8 cellular contexts compared by ENCODE assay signal in the genomic region with DNA sequence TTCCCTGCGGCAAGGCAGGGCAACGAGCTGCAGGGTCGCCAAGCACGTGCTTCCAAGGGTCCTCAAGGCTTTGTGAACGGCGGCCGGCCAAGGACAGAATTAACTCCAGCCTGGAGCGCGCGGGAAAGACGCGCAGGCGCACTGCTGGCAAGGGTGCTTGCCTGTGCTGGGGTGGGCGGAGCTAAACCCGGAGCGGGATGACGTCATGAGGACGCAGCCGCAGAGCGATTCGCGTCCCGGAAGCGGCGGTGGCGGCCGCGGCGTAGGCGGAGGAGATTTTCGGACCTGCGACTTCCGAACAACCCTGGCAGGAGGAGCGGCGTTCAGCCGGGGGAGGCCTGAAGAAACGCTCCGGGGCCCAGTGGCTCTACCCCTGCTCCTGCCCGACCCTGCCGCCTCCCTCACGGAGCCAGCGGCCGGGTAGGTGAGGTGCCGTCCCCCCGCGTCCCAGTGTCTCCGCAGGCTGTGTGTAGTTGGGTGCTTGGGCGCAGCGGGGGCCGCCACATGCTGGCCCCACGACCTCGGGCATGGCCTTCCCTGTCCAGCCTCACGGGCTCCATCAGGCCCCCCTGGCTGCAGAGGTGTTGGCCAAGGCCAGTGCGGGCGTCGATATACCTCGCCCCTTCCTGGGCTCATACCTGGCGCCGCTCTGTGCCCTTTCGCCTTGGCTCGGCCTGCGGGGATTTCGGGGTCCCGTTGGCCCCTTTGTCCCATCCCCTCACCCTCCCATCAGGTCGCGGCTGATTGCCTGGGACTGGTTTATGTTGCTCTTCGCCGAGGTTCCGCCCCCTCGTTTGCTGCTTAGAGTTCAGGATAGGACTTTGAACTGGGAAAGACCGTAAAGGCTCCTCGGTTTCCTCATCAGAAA. TPM values are rescaled to one million over a fixed set of nuclear protein-coding genes. Genes with fewer than 3 reads are reported as not detected.
DNase-seq lines count a peak whose midpoint lies in the region; ATAC-seq and TF ChIP-seq lines count a peak whose summit lies in the region.

Gene ZFYVE27 (plus strand): TSS at position 227 of the 868 bp plus-strand sequence. CDS start 1,350 bp downstream, outside the sequence.

- TF ChIP-seq CTCF in heart right ventricle (IDR thresholded peaks at IDR 0.05) (no peak), upper lobe of left lung (IDR thresholded peaks at IDR 0.05) (peak in 4 of 6 experiments; percentile 15 to 36 (median 26))

- H3K4me3 Mint-ChIP-seq in T-helper 1 cell treated with Interleukin-12 subunit alpha and Interleukin-12 subunit beta and Interleukin-4 antibody, amounts not matched to agents 30 μg/mL and 1 μg/mL, for 36 hours = peak within 1 kb of the TSS; percentile 92

- TF ChIP-seq POLR2A in GM15510 (IDR thresholded peaks at IDR 0.05; ENCODE audit: borderline replicate concordance, extremely low read depth, insufficient read length) (peak; percentile 88), upper lobe of left lung (IDR thresholded peaks at IDR 0.05) (peak; percentile 57 to 99 (median 94))

- H3K9me3 Mint-ChIP-seq in T-helper 1 cell treated with Interleukin-12 subunit alpha and Interleukin-12 subunit beta and Interleukin-4 antibody, amounts not matched to agents 30 μg/mL and 1 μg/mL, for 36 hours = no peaks in the 10 kb centered on the region

- peak; percentile 82 for ATAC-seq in HG02852 (IDR thresholded peaks at IDR 0.05; ENCODE audit: unreplicated experiment)
- peak; percentile 97 to 99 (median 98) for ATAC-seq in heart right ventricle
- peak; percentile 95 to 97 for ATAC-seq in upper lobe of left lung (ENCODE audit: low FRiP score in 2 of 2)

- WGBS in heart right ventricle, 2 donors = 0% methylated on average over 70 to 72 of the region's 72 CpGs
- WGBS in upper lobe of left lung, 2 donors = 0% methylated on average over 2 to 55 of the region's 72 CpGs

- intact Hi-C loops in heart right ventricle (cut with DNase I) (loop anchor here in 3 of 10 donors (2.0 to 5.0 kb wide), 3 partner anchors 50 to 335 kb away; partner anchors contain the start of genes AVPI1 (in 3 of the 3) and RRP12 (in 1 of the 3)), posterior vena cava (cut with DNase I) (loop anchor here in 1 of 2 donors (5.0 kb wide), 1 partner anchor 50 kb away; the partner anchor contains the start of gene AVPI1)

- H3K4me1 ChIP-seq in heart right ventricle (peaks cover 3 to 33% (median 18%) of the 10 kb centered on the region in 9 donors), upper lobe of left lung (peaks cover 10 to 20% (median 18%) of the 10 kb centered on the region in 4 donors)

- no peak for TF ChIP-seq EP300 in upper lobe of left lung (IDR thresholded peaks at IDR 0.05)

- peaks cover 0 to 38% (median 6%) of the 10 kb centered on the region in 9 donors for H3K36me3 ChIP-seq in heart right ventricle
- H3K36me3 ChIP-seq in upper lobe of left lung = peaks cover 3 to 37% (median 6%) of the 10 kb centered on the region in 4 donors

- H3K36me3 Mint-ChIP-seq in T-helper 1 cell treated with Interleukin-12 subunit alpha and Interleukin-12 subunit beta and Interleukin-4 antibody, amounts not matched to agents 30 μg/mL and 1 μg/mL, for 36 hours (ENCODE audit: low read depth) = peaks cover 21% of the 10 kb centered on the region

- DNase-seq in NCI-H1436 treated with DMSO at 0.1 percent for 48 hours (lab: John Stamatoyannopoulos, UW) = peak; percentile 89
- peak; percentile 86 for DNase-seq in amniotic stem cell (lab: John Stamatoyannopoulos, UW)
- DNase-seq in heart right ventricle = peak; percentile 96 to 98
- DNase-seq in posterior vena cava (ENCODE audit: low spot score) = peak; percentile 99
- DNase-seq in upper lobe of left lung = peak; percentile 97 to 99

- H3K27ac Mint-ChIP-seq in T-helper 1 cell treated with Interleukin-12 subunit alpha and Interleukin-12 subunit beta and Interleukin-4 antibody, amounts not matched to agents 30 μg/mL and 1 μg/mL, for 36 hours = peak within 1 kb of the TSS; percentile 99

- H3K27me3 Mint-ChIP-seq in T-helper 1 cell treated with Interleukin-12 subunit alpha and Interleukin-12 subunit beta and Interleukin-4 antibody, amounts not matched to agents 30 μg/mL and 1 μg/mL, for 36 hours (ENCODE audit: low read depth) = no peaks in the 10 kb centered on the region

- peaks cover 27% of the 10 kb centered on the region for H3K4me1 Mint-ChIP-seq in T-helper 1 cell treated with Interleukin-12 subunit alpha and Interleukin-12 subunit beta and Interleukin-4 antibody, amounts not matched to agents 30 μg/mL and 1 μg/mL, for 36 hours (ENCODE audit: low read depth)

- H3K27me3 ChIP-seq in heart right ventricle (no peaks in the 10 kb centered on the region), upper lobe of left lung (no peaks in the 10 kb centered on the region)

- peak within 1 kb of the TSS; percentile 49 to 96 (median 94) for H3K27ac ChIP-seq in heart right ventricle
- peak within 1 kb of the TSS; percentile 93 to 98 (median 96) for H3K27ac ChIP-seq in upper lobe of left lung

- H3K4me3 ChIP-seq in heart right ventricle (peak within 1 kb of the TSS; percentile 65 to 99 (median 93)), upper lobe of left lung (peak within 1 kb of the TSS; percentile 83 to 97 (median 94))

- H3K9me3 ChIP-seq in heart right ventricle = no peaks in the 10 kb centered on the region
- H3K9me3 ChIP-seq in upper lobe of left lung = no peaks in the 10 kb centered on the region

RNA-seq across cellular contexts. Expression of gene ZFYVE27, which starts in this region (rescaled TPM):
- total RNA-seq in heart right ventricle = 10 to 100 TPM in 8 of 10 donors, 1 to 10 TPM in 2; 7.5 to 16.0 (median 11.8) TPM
- polyA plus RNA-seq in heart right ventricle = 10 to 100 TPM; 10.2 to 17.6 TPM
- 10 to 100 TPM; 15.8 to 16.0 TPM for total RNA-seq in posterior vena cava
- total RNA-seq in upper lobe of left lung = 10 to 100 TPM; 20.5 to 51.3 (median 26.4) TPM

Comparison
In these comparisons a context has a peak if more than half of its experiments do, and no peak if none do; other contexts are left out.
1. Peak in every context shown above with its lines: DNase-seq, ATAC-seq, H3K4me3 ChIP-seq and H3K27ac ChIP-seq.
2. CTCF ChIP-seq: peak in upper lobe of left lung (4 of 6); none in heart right ventricle (0 of 9).